Comparison of ENCODE assay signal across 8 cellular contexts in the genomic region with DNA sequence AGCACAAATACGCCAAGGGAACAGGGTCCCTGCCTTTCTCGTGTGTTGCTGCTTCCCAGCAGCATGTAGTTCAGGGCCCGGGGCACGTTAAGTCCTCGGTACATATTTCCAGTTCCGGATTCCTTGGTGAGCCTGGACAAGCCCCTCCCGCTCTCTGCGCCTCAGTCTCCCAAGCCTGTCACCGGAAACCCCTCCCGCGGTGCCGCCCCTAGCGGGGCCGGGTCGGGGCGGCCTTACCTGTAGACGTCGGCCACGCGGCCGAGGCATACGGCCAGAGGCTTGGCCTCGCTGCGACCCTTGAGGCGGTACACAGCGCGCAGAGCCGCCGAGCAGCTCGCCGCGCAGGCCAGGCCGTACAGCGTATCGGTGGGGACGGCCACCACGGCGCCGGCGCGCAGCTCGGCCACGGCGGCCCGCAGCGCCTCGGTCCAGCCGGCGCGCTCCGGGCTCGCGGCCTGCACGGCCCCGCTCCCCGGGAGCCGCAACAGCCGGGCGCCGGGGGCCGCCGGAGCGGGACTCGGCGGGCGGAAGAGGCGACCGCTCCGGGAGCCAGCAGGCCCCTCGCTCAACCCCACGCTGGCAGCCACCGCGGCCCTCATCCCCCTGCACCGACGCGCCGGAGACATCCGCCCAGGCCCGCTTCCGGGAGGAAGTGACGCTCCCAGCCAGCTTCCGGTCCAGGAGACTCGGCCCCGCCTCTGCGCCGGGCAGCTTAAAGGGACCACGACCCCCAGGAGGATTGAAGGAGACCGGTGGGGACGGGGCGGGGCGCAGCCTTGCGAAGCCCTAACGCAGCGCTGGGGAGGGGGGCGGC. TPM values are rescaled to one million over a fixed set of nuclear protein-coding genes. Genes with fewer than 3 reads are reported as not detected.
DNase-seq lines count a peak whose midpoint lies in the region; TF ChIP-seq lines count a peak whose summit lies in the region.

A gene (plus strand): TSS at position 236 of the 814 bp plus-strand sequence. CDS start 615 bp downstream, outside the sequence.
A gene with protein sequence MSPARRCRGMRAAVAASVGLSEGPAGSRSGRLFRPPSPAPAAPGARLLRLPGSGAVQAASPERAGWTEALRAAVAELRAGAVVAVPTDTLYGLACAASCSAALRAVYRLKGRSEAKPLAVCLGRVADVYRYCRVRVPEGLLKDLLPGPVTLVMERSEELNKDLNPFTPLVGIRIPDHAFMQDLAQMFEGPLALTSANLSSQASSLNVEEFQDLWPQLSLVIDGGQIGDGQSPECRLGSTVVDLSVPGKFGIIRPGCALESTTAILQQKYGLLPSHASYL (minus strand): TSS at position 654 of the 814 bp plus-strand sequence. CDS start 28 bp downstream, at position 626.

- H3K27ac ChIP-seq in SK-N-SH (ENCODE audit: low read depth in 2 of 2, low read length in 1 of 2) = peak within 1 kb of the TSS; percentile 82 to 91
- H3K27ac ChIP-seq in substantia nigra (ENCODE audit: low read depth, low read length, poor library complexity, severe bottlenecking) = peak within 1 kb of the TSS; percentile 96

- peaks cover 51% of the 10 kb centered on the region for H3K79me2 ChIP-seq in SK-N-SH (ENCODE audit: insufficient read depth)

- no peak for TF ChIP-seq RAD21 in SK-N-SH (IDR thresholded peaks at IDR 0.05; ENCODE audit: low read length)

- TF ChIP-seq EP300 in SK-N-SH (IDR thresholded peaks at IDR 0.05; ENCODE audit: borderline replicate concordance in 1 of 2, low read depth in 1 of 2, low read length in 1 of 2) = no peak

- peak; percentile 67 for TF ChIP-seq POLR2A in NB4 (IDR thresholded peaks at IDR 0.05; ENCODE audit: extremely low read depth, insufficient read length)

- H3K27me3 ChIP-seq in SK-N-SH (ENCODE audit: insufficient read depth) = no peaks in the 10 kb centered on the region

- H3K9me2 ChIP-seq in SK-N-SH = no peaks in the 10 kb centered on the region

- peak within 1 kb of the TSS; percentile 61 for H2AFZ ChIP-seq in SK-N-SH (ENCODE audit: low read depth)

- POLR2A ChIA-PET in HEK293T (lab: Yijun Ruan, JAX) = interaction anchor here (0.9 to 5.1 kb wide), 15 partner anchors 9 to 221 kb away, joined by 3 to 32 read pairs (median 4); a partner anchor contains a TSS
- POLR2A ChIA-PET in SK-N-SH (lab: Yijun Ruan, JAX) = interaction anchor here (0.7 to 3.5 kb wide), 11 partner anchors 10 to 140 kb away, joined by 3 to 29 read pairs (median 4); a partner anchor contains a TSS

- peak within 1 kb of the TSS; percentile 89 for H3K9ac ChIP-seq in SK-N-SH

- H4K20me1 ChIP-seq in SK-N-SH (ENCODE audit: insufficient read depth) = peaks cover 31% of the 10 kb centered on the region

- peaks cover 15 to 29% of the 10 kb centered on the region in 2 experiments for H3K4me1 ChIP-seq in SK-N-SH (ENCODE audit: control insufficient read depth in 1 of 2, insufficient read depth in 2 of 2, low read depth in 1 of 2, low read length in 1 of 2)

- no peaks in the 10 kb centered on the region for H3K9me3 ChIP-seq in SK-N-SH

- peak within 1 kb of the TSS; percentile 97 for H3K4me3 ChIP-seq in NB4 (ENCODE audit: low read depth, low read length)
- peak within 1 kb of the TSS; percentile 91 for H3K4me3 ChIP-seq in SK-N-SH (ENCODE audit: low read depth in 2 of 2, low read length in 1 of 2)

- TF ChIP-seq CTCF in NB4 (IDR thresholded peaks at IDR 0.05; ENCODE audit: low read depth, low read length) (no peak), SK-N-SH (IDR thresholded peaks at IDR 0.05) (no peak)

- peak within 1 kb of the TSS; percentile 99 for H3K4me2 ChIP-seq in SK-N-SH

- CTCF ChIA-PET in HEK293T (lab: Yijun Ruan, JAX) (no interaction called here), SK-N-SH (lab: Yijun Ruan, JAX) (interaction anchor here (0.7 to 3.2 kb wide), 7 partner anchors 13 to 115 kb away, joined by 3 to 20 read pairs (median 3); a partner anchor contains a TSS)

- DNase-seq in GF-D8 (lab: John Stamatoyannopoulos, UW) (peak; percentile 67), HEK293T (ENCODE audit: extremely low spot score) (peak; percentile 95), NB4 (ENCODE audit: low read depth) (peak; percentile 95), SK-N-SH (peak; percentile 98), germinal center (ENCODE audit: low spot score) (peak; percentile 96), non-pigmented ciliary epithelial cell (ENCODE audit: low read depth) (peak; percentile 53), substantia nigra (lab: John Stamatoyannopoulos, UW) (peak; percentile 63 to 97 (median 92))
- peak; percentile 95 for DNase-seq in activated naive CD4-positive, alpha-beta T cell treated with anti-CD3 and anti-CD28 coated beads, Interleukin-2, amount 50 U/mL, for 16 hours

- H3F3A ChIP-seq in SK-N-SH (replicated peaks; ENCODE audit: insufficient read depth) = peaks cover 39% of the 10 kb centered on the region

- H3K36me3 ChIP-seq in SK-N-SH (replicated peaks in 1 of 2; ENCODE audit: control insufficient read depth in 1 of 2, insufficient read depth in 2 of 2, low read length in 1 of 2) = peaks cover 56 to 59% of the 10 kb centered on the region in 2 experiments

- under 1% methylated on average over 30 of the region's 95 CpGs for WGBS in SK-N-SH (ENCODE audit: low lambda C conversion rate)

TF ChIP-seq in HEK293T, 16 proteins besides CTCF, POLR2A, EP300 and RAD21:
- no peak for TF ChIP-seq CTBP1 (IDR thresholded peaks at IDR 0.05; ENCODE audit: borderline replicate concordance)
- TF ChIP-seq ZNF384 (IDR thresholded peaks at IDR 0.05) = no peak
- peak; percentile 25; the same call in 1 of the 2 replicates for TF ChIP-seq LEF1 (IDR thresholded peaks at IDR 0.05; ENCODE audit: borderline replicate concordance)

TF ChIP-seq in SK-N-SH, 30 proteins besides CTCF, POLR2A, EP300 and RAD21:
- TF ChIP-seq FOXJ3 (CRISPR knock-in tag; IDR thresholded peaks at IDR 0.05) (no peak), GABPA (IDR thresholded peaks at IDR 0.05; ENCODE audit: low read depth) (peak; percentile 89), POLR2AphosphoS5 (IDR thresholded peaks at IDR 0.05; ENCODE audit: low read depth, low read length) (peak; percentile 54), MXI1 (IDR thresholded peaks at IDR 0.05; ENCODE audit: low read depth, low read length) (peak; percentile 80), FOXM1 (IDR thresholded peaks at IDR 0.05; ENCODE audit: low read depth) (no peak), SIN3A (IDR thresholded peaks at IDR 0.05; ENCODE audit: borderline replicate concordance, low read depth, low read length) (peak; percentile 40; the same call in 1 of the 2 replicates), CHD2 (IDR thresholded peaks at IDR 0.05; ENCODE audit: low read length, partially characterized antibody) (peak; percentile 26), YY1 (IDR thresholded peaks at IDR 0.05; ENCODE audit: low read depth) (no peak), ELF1 (IDR thresholded peaks at IDR 0.05) (peak; percentile 93), NFIC (IDR thresholded peaks at IDR 0.05; ENCODE audit: borderline replicate concordance) (peak; percentile 76), TAF1 (IDR thresholded peaks at IDR 0.05; ENCODE audit: borderline replicate concordance, low read depth, low read length) (peak; percentile 77; the same call in 1 of the 2 replicates)
- TF ChIP-seq, protein P1, sequence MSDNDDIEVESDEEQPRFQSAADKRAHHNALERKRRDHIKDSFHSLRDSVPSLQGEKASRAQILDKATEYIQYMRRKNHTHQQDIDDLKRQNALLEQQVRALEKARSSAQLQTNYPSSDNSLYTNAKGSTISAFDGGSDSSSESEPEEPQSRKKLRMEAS (IDR thresholded peaks at IDR 0.05; ENCODE audit: low read depth) = peak; percentile 66

RNA-seq across cellular contexts. Expression of the first gene that starts in this region (rescaled TPM):
- polyA plus RNA-seq in SK-N-SH (2012; rRNA removed) = 63.2 and 75.3 TPM in 2 replicates
- polyA plus RNA-seq in SK-N-SH (2012; cell fraction: cytosol; rRNA removed) = 49.7 and 58.1 TPM in 2 replicates
- polyA plus RNA-seq in SK-N-SH (2012; cell fraction: nucleus; rRNA removed) = 68.5 and 98.0 TPM in 2 replicates

RNA-seq across cellular contexts. Expression of the second gene that starts in this region (rescaled TPM):
- 34.2 and 46.1 TPM in 2 replicates for polyA plus RNA-seq in SK-N-SH (2012; rRNA removed)
- polyA plus RNA-seq in SK-N-SH (2012; cell fraction: cytosol; rRNA removed) = 35.5 and 41.0 TPM in 2 replicates
- polyA plus RNA-seq in SK-N-SH (2012; cell fraction: nucleus; rRNA removed) = 17.7 and 26.1 TPM in 2 replicates

Comparison
In these comparisons a context has a peak if more than half of its experiments do, and no peak if none do; other contexts are left out.
1. Peak in every context shown above with its lines: DNase-seq, H3K4me3 ChIP-seq and H3K27ac ChIP-seq.